11 cellular contexts compared by ENCODE assay signal in the genomic region with DNA sequence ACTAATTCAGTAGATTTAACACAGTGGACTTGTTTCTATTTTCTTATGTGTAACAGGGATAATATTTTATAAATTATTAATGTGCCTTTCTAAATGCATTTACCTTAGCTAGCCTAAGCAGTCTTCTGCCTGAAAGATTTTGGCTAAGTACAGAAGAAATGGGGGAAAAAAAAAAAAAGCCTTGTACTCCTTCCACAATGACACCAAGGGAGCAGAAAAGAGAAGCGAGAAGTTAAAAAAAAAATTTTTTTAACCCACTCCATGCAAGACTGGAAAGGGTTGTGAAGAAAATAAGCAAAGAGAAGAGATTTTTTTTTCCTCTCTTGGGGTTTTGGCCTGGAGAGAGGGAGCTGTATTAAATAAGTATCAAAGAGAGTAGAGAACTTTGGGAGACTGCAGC. TPM values are rescaled to one million over a fixed set of nuclear protein-coding genes. Genes with fewer than 3 reads are reported as not detected.
DNase-seq lines count a peak whose midpoint lies in the region; ATAC-seq, FAIRE-seq and TF ChIP-seq lines count a peak whose summit lies in the region.
"Had no signal": no experiment of that assay in that cellular context is flagged by ENCODE, and none has a peak within 500 bp of the region (broad histone marks: within the 10 kb centered on the region; RNA-seq: fewer than 3 reads in every experiment).

No MANE protein-coding gene starts in this region.

- H3K4me1 ChIP-seq in HepG2 (ENCODE audit: insufficient read depth, low read length): no peaks in the 10 kb centered on the region

- no peak for ATAC-seq in CD4-positive, alpha-beta T cell (ENCODE audit: poor library complexity)
- ATAC-seq in GM19324 (IDR thresholded peaks at IDR 0.05; ENCODE audit: low FRiP score, unreplicated experiment) (peak; percentile 23), HG02938 (IDR thresholded peaks at IDR 0.05; ENCODE audit: unreplicated experiment) (peak; percentile 4), HepG2 (no peak), HG02840 (IDR thresholded peaks at IDR 0.05; ENCODE audit: low FRiP score, unreplicated experiment) (no peak)

- H3K27me3 ChIP-seq in CD4-positive, alpha-beta T cell (ENCODE audit: control insufficient read depth, insufficient read depth, low read length): no peaks in the 10 kb centered on the region
- no peaks in the 10 kb centered on the region for H3K27me3 ChIP-seq in HepG2 (ENCODE audit: control insufficient read depth in 1 of 2, insufficient read depth in 2 of 2, low read length in 2 of 2)

- no peak for TF ChIP-seq RAD21 in HepG2 (CRISPR knock-in tag; IDR thresholded peaks at IDR 0.05)

- TF ChIP-seq CTCF in CD4-positive, alpha-beta T cell (IDR thresholded peaks at IDR 0.05): no peak
- no peak for TF ChIP-seq CTCF in HepG2 (CRISPR knock-in tag; IDR thresholded peaks at IDR 0.05)

- DNase-seq in CD4-positive, alpha-beta T cell: no peak
- DNase-seq in activated CD4-positive, alpha-beta memory T cell treated with anti-CD3 and anti-CD28 coated beads, Interleukin-2, amount 10 ng/mL, durations not matched to agents 7 days and 5 days: no peak
- no peak for DNase-seq in GDM1 (lab: John Stamatoyannopoulos, UW)
- no peak for DNase-seq in HepG2 (ENCODE audit: low spot score)
- DNase-seq in NCI-H748 treated with DMSO at 0.1 percent for 48 hours (lab: John Stamatoyannopoulos, UW): no peak
- DNase-seq: NCI-H526 treated with DMSO at 0.1 percent for 48 hours had no signal

- no peaks in the 10 kb centered on the region for H3K79me2 ChIP-seq in HepG2 (ENCODE audit: insufficient read depth, low read length)

- BruUV-seq in HepG2 (replicated peaks; lab: Mats Ljungman, UMichigan): no TSS peak

- TF ChIP-seq POLR2A in HepG2 (IDR thresholded peaks at IDR 0.05; ENCODE audit: insufficient read depth in 1 of 2, low read depth in 2 of 2, low read length in 2 of 2): no peak

- peaks cover 91% of the 10 kb centered on the region for H3K4me1 Mint-ChIP-seq in CD4-positive, alpha-beta T cell (ENCODE audit: low read depth)
- peaks cover 70% of the 10 kb centered on the region for H3K4me1 Mint-ChIP-seq in activated CD4-positive, alpha-beta memory T cell treated with anti-CD3 and anti-CD28 coated beads, Interleukin-2, amount 10 ng/mL, durations not matched to agents 7 days and 5 days

- 2% methylated on average over 1 of the region's 1 CpG for WGBS in HepG2 (ENCODE audit: low lambda C conversion rate)

- no peaks in the 10 kb centered on the region for H3K36me3 ChIP-seq in HepG2 (replicated peaks in 1 of 2; ENCODE audit: control insufficient read depth in 1 of 2, insufficient read depth in 2 of 2, low read length in 2 of 2)

- no peak overlapping the region for H3K4me2 ChIP-seq in HepG2 (ENCODE audit: low read depth, low read length)

- H3K36me3 Mint-ChIP-seq in CD4-positive, alpha-beta T cell (ENCODE audit: low read depth): peaks cover 9% of the 10 kb centered on the region
- peaks cover 2% of the 10 kb centered on the region for H3K36me3 Mint-ChIP-seq in activated CD4-positive, alpha-beta memory T cell treated with anti-CD3 and anti-CD28 coated beads, Interleukin-2, amount 10 ng/mL, durations not matched to agents 7 days and 5 days (ENCODE audit: low read depth)

- H3K4me3 Mint-ChIP-seq in CD4-positive, alpha-beta T cell: peak overlapping the region; percentile 74
- H3K4me3 Mint-ChIP-seq in activated CD4-positive, alpha-beta memory T cell treated with anti-CD3 and anti-CD28 coated beads, Interleukin-2, amount 10 ng/mL, durations not matched to agents 7 days and 5 days: peak overlapping the region; percentile 55

- no peak overlapping the region for H2AFZ ChIP-seq in HepG2 (ENCODE audit: low read length)

- in situ Hi-C loops in HepG2 (cut with HindIII; ENCODE audit: extremely low pct_ligation_motif_present, low pct_unique_long_range_greater_than_20kb): no loop called here

- FAIRE-seq in HepG2 (lab: Jason Lieb, UNC): no peak
- FAIRE-seq: frontal cortex had no signal

- CTCF ChIA-PET in CD4-positive, alpha-beta T cell (lab: Charles Lee): interaction anchor here (0.7 to 2.8 kb wide), 5 partner anchors 12 to 101 kb away, joined by 3 to 7 read pairs (median 5); no protein-coding TSS in a partner anchor
- CTCF ChIA-PET in activated CD4-positive, alpha-beta memory T cell treated with anti-CD3 and anti-CD28 coated beads, Interleukin-2, amount 10 ng/mL, durations not matched to agents 7 days and 5 days (lab: Charles Lee): no interaction called here
- CTCF ChIA-PET in HepG2 (lab: Yijun Ruan, JAX; ENCODE audit: low intra/inter-chr PET ratio, low total read pairs): no interaction called here

- TF ChIP-seq EP300 in HepG2 (IDR thresholded peaks at IDR 0.05; ENCODE audit: low read depth in 2 of 2, low read length in 2 of 2) (no peak), HepG2 (CRISPR knock-in tag; IDR thresholded peaks at IDR 0.05; ENCODE audit: borderline replicate concordance) (no peak)

- no peak overlapping the region for H3K9ac ChIP-seq in HepG2 (ENCODE audit: insufficient read depth, low read depth, low read length)

- no peaks in the 10 kb centered on the region for H3K9me3 Mint-ChIP-seq in CD4-positive, alpha-beta T cell
- H3K9me3 Mint-ChIP-seq in activated CD4-positive, alpha-beta memory T cell treated with anti-CD3 and anti-CD28 coated beads, Interleukin-2, amount 10 ng/mL, durations not matched to agents 7 days and 5 days: no peaks in the 10 kb centered on the region

- no peaks in the 10 kb centered on the region for H3K9me3 ChIP-seq in CD4-positive, alpha-beta T cell (ENCODE audit: control insufficient read depth, low read length)
- no peaks in the 10 kb centered on the region for H3K9me3 ChIP-seq in HepG2 (ENCODE audit: low read length)

- POLR2A ChIA-PET in CD4-positive, alpha-beta T cell (lab: Charles Lee): interaction anchor here (1.2 to 4.2 kb wide), 11 partner anchors 10 to 1422 kb away, joined by 3 to 72 read pairs (median 16); partner anchors contain the start of genes NELL2, SLC38A1 and TWF1
- POLR2A ChIA-PET in activated CD4-positive, alpha-beta memory T cell treated with anti-CD3 and anti-CD28 coated beads, Interleukin-2, amount 10 ng/mL, durations not matched to agents 7 days and 5 days (lab: Charles Lee): interaction anchor here (1.1 to 2.8 kb wide), 7 partner anchors 12 to 882 kb away, joined by 3 to 8 read pairs (median 6); partner anchors contain the start of gene ARID2
- POLR2A ChIA-PET in HepG2 (lab: Yijun Ruan, JAX): no interaction called here

- peak overlapping the region; percentile 79 for H3K27ac ChIP-seq in CD4-positive, alpha-beta T cell (ENCODE audit: low read depth, low read length)
- H3K27ac ChIP-seq in HepG2 (ENCODE audit: extremely low read length, insufficient read depth, low read length): no peak overlapping the region

- H3K27ac Mint-ChIP-seq in CD4-positive, alpha-beta T cell: peak overlapping the region; percentile 98
- H3K27ac Mint-ChIP-seq in activated CD4-positive, alpha-beta memory T cell treated with anti-CD3 and anti-CD28 coated beads, Interleukin-2, amount 10 ng/mL, durations not matched to agents 7 days and 5 days: peak overlapping the region; percentile 98

- no peaks in the 10 kb centered on the region for H4K20me1 ChIP-seq in HepG2 (ENCODE audit: insufficient read depth, low read length)

- H3K27me3 Mint-ChIP-seq in CD4-positive, alpha-beta T cell: no peaks in the 10 kb centered on the region
- no peaks in the 10 kb centered on the region for H3K27me3 Mint-ChIP-seq in activated CD4-positive, alpha-beta memory T cell treated with anti-CD3 and anti-CD28 coated beads, Interleukin-2, amount 10 ng/mL, durations not matched to agents 7 days and 5 days

- intact Hi-C loops in CD4-positive, alpha-beta T cell (cut with DNase I, micrococcal nuclease): no loop called here
- intact Hi-C loops in HepG2 (cut with micrococcal nuclease; ENCODE audit: unreplicated experiment): no loop called here

- no peak overlapping the region for H3K4me3 ChIP-seq in HepG2 (replicated peaks in 1 of 3; ENCODE audit: insufficient read depth in 1 of 3, low read depth in 2 of 3, low read length in 3 of 3)

TF ChIP-seq in HepG2, 621 proteins besides CTCF, POLR2A, EP300 and RAD21 (continues in another document):
- TF ChIP-seq, protein P1, sequence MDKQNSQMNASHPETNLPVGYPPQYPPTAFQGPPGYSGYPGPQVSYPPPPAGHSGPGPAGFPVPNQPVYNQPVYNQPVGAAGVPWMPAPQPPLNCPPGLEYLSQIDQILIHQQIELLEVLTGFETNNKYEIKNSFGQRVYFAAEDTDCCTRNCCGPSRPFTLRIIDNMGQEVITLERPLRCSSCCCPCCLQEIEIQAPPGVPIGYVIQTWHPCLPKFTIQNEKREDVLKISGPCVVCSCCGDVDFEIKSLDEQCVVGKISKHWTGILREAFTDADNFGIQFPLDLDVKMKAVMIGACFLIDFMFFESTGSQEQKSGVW (CRISPR knock-in tag; IDR thresholded peaks at IDR 0.05; ENCODE audit: borderline replicate concordance): no peak
- no peak for TF ChIP-seq ZSCAN9 (CRISPR knock-in tag; IDR thresholded peaks at IDR 0.05; ENCODE audit: borderline replicate concordance)
- no peak for TF ChIP-seq AGO1 (IDR thresholded peaks at IDR 0.05; ENCODE audit: low read depth, low read length, poor library complexity, severe bottlenecking)

RNA-seq across cellular contexts. Expression of gene NELL2, which starts 28.7 kb away (rescaled TPM):
- 100 to 1,000 TPM; 142 to 147 TPM for total RNA-seq in CD4-positive, alpha-beta T cell
- total RNA-seq in activated CD4-positive, alpha-beta memory T cell treated with anti-CD3 and anti-CD28 coated beads, Interleukin-2, amount 10 ng/mL, durations not matched to agents 7 days and 5 days: 10 to 100 TPM; 10.1 to 10.5 TPM
- total RNA-seq in HepG2 (2016; rRNA removed; fragmentation: Illumina TruSeq; extraction: Trizol): 0.11 TPM in 1 of 2 replicates, not detected in the other
- total RNA-seq in HepG2 (2016; cell fraction: cytosol; rRNA removed; fragmentation: Illumina TruSeq; extraction: Trizol; ENCODE audit: low read depth): not detected in 2 replicates
- total RNA-seq in HepG2 (2016; cell fraction: insoluble cytoplasmic fraction; rRNA removed; fragmentation: Illumina TruSeq; extraction: Trizol): not detected in 2 replicates
- total RNA-seq in HepG2 (2016; cell fraction: membrane; rRNA removed; fragmentation: Illumina TruSeq; extraction: Trizol): not detected in 2 replicates
- total RNA-seq in HepG2 (2016; cell fraction: nucleus; rRNA removed; fragmentation: Illumina TruSeq; extraction: Trizol): not detected in 2 replicates
- not detected in 2 replicates for polyA plus RNA-seq in HepG2 (2011; rRNA removed)
- polyA plus RNA-seq in HepG2 (2011; cell fraction: cytosol; rRNA removed): not detected in 2 replicates
- polyA plus RNA-seq in HepG2 (2011; cell fraction: nucleus; rRNA removed): not detected in 2 replicates
- not detected in 2 replicates for polyA plus RNA-seq in HepG2 (2012)
- polyA plus RNA-seq in HepG2 (2016; cell fraction: cytosol; fragmentation: Illumina TruSeq; extraction: Trizol; ENCODE audit: low read depth): not detected in 2 replicates
- polyA plus RNA-seq in HepG2 (2016; cell fraction: insoluble cytoplasmic fraction; fragmentation: Illumina TruSeq; extraction: Trizol; ENCODE audit: low read depth): not detected in 2 replicates
- not detected in 2 replicates for polyA plus RNA-seq in HepG2 (2016; cell fraction: membrane; fragmentation: Illumina TruSeq; extraction: Trizol; ENCODE audit: low read depth)
- not detected in 2 replicates for polyA plus RNA-seq in HepG2 (2016; cell fraction: nucleus; fragmentation: Illumina TruSeq; extraction: Trizol; ENCODE audit: insufficient read depth, low read depth)
- 0.77 TPM in 1 of 2 replicates, not detected in the other for polyA minus RNA-seq in HepG2 (2011; rRNA and poly(A)+ RNA removed; ENCODE audit: low replicate concordance)
- polyA minus RNA-seq in HepG2 (2011; cell fraction: cytosol; rRNA and poly(A)+ RNA removed): not detected in 2 replicates
- not detected in 2 replicates for polyA minus RNA-seq in HepG2 (2011; cell fraction: nucleus; rRNA and poly(A)+ RNA removed)
- total RNA-seq: lung microvascular endothelial cell had no signal

Comparison
In these comparisons a context has a peak if more than half of its experiments do, and no peak if none do; other contexts are left out.
1. ATAC-seq: peak in GM19324 (single experiment) and HG02938 (single experiment); none in CD4-positive, alpha-beta T cell (single experiment), HepG2 (single experiment) and HG02840 (single experiment).
2. RNA of gene NELL2, which starts 28.7 kb away (total RNA-seq): 142 to 147 TPM in CD4-positive, alpha-beta T cell; 10.1 to 10.5 TPM in activated CD4-positive, alpha-beta memory T cell treated with anti-CD3 and anti-CD28 coated beads, Interleukin-2, amount 10 ng/mL, durations not matched to agents 7 days and 5 days and 0.11 TPM in HepG2; every median in the first group is over 10 times any median in the second.